7 cellular contexts compared by ENCODE assay signal in genomic region chr17:76736349-76737081, GRCh38. TPM values are rescaled to one million over a fixed set of nuclear protein-coding genes. Genes with fewer than 3 reads are reported as not detected.
DNase-seq lines count a peak whose midpoint lies in the region; ATAC-seq and TF ChIP-seq lines count a peak whose summit lies in the region.

No MANE protein-coding gene starts in this region.

- peaks cover 36 to 37% of the 10 kb centered on the region in 2 donors for H3K36me3 ChIP-seq in mucosa of rectum (ENCODE audit: control insufficient read depth in 2 of 2, insufficient read depth in 2 of 2, low read length in 2 of 2)

- H3K9ac ChIP-seq in mucosa of rectum (ENCODE audit: low read depth in 1 of 2, low read length in 2 of 2): peak overlapping the region; percentile 98 to 100

- peaks cover 28 to 35% of the 10 kb centered on the region in 2 donors for H3K4me1 ChIP-seq in mucosa of rectum (ENCODE audit: control insufficient read depth in 2 of 2, insufficient read depth in 2 of 2, low read length in 2 of 2)

- peak overlapping the region; percentile 98 to 100 for H3K27ac ChIP-seq in mucosa of rectum (ENCODE audit: low read depth in 2 of 2, low read length in 2 of 2)

- H3K9me3 ChIP-seq in mucosa of rectum (ENCODE audit: control insufficient read depth in 2 of 2, low read length in 2 of 2): no peaks in the 10 kb centered on the region

- no peaks in the 10 kb centered on the region for H3K27me3 ChIP-seq in mucosa of rectum (ENCODE audit: control insufficient read depth in 2 of 2, insufficient read depth in 2 of 2, low read length in 2 of 2)

- DNase-seq in GM13977 (ENCODE audit: low spot score): peak; percentile 66
- DNase-seq in NCI-H460 (ENCODE audit: extremely low read depth, low read depth): peak; percentile 59
- peak; percentile 77 for DNase-seq in activated T-cell treated with anti-CD3 and anti-CD28 coated beads, Interleukin-2, amount 50 U/mL, for 1 hour
- no peak for DNase-seq in epithelial cell of proximal tubule (ENCODE audit: low read depth)
- peak; percentile 56 to 77 (median 63) for DNase-seq in stimulated activated naive CD4-positive, alpha-beta T cell (lab: John Stamatoyannopoulos, UW)

- peak overlapping the region; percentile 88 for H3K4me3 ChIP-seq in epithelial cell of proximal tubule (ENCODE audit: low read depth, low read length)
- H3K4me3 ChIP-seq in mucosa of rectum (ENCODE audit: low read length in 2 of 2): peak overlapping the region; percentile 89 to 97

- in situ Hi-C loops in GM13977 (cut with MboI; ENCODE audit: low pct_unique_long_range_greater_than_20kb, low sequenced_read_pairs, unreplicated experiment): no loop called here

- peak; percentile 9 for ATAC-seq in HG02678 (IDR thresholded peaks at IDR 0.05; ENCODE audit: unreplicated experiment)

- TF ChIP-seq CTCF in GM13977 (IDR thresholded peaks at IDR 0.05; ENCODE audit: extremely low read depth, insufficient read depth, missing control alignments) (peak; percentile 17), epithelial cell of proximal tubule (conservative IDR thresholded peaks at IDR 0.05; ENCODE audit: low read depth, low read length) (peak; percentile 5)

RNA-seq across cellular contexts. Expression of gene SRSF2, which starts 0.6 kb away (rescaled TPM):
- total RNA-seq in NCI-H460 (2014; rRNA removed; shearing (Covaris generic)): 211 and 218 TPM in 2 replicates
- 1,878 and 3,883 TPM in 2 replicates for polyA plus RNA-seq in NCI-H460 (2014; cell fraction: nucleus; rRNA removed)
- 275 and 497 TPM in 2 replicates for total RNA-seq in epithelial cell of proximal tubule

RNA-seq across cellular contexts. Expression of gene MFSD11, which starts 1.4 kb away (rescaled TPM):
- 33.2 and 41.1 TPM in 2 replicates for total RNA-seq in NCI-H460 (2014; rRNA removed; shearing (Covaris generic))
- polyA plus RNA-seq in NCI-H460 (2014; cell fraction: nucleus; rRNA removed): 33.0 and 39.1 TPM in 2 replicates
- total RNA-seq in epithelial cell of proximal tubule: 12.4 and 13.5 TPM in 2 replicates

RNA-seq across cellular contexts. Expression of gene METTL23, which starts 9.9 kb away (rescaled TPM):
- total RNA-seq in NCI-H460 (2014; rRNA removed; shearing (Covaris generic)): 47.6 and 51.2 TPM in 2 replicates
- 74.6 and 90.9 TPM in 2 replicates for polyA plus RNA-seq in NCI-H460 (2014; cell fraction: nucleus; rRNA removed)
- total RNA-seq in epithelial cell of proximal tubule: 30.0 and 34.7 TPM in 2 replicates

RNA-seq across cellular contexts. Expression of gene JMJD6, which starts 10.1 kb away (rescaled TPM):
- total RNA-seq in NCI-H460 (2014; rRNA removed; shearing (Covaris generic)): 20.9 and 24.7 TPM in 2 replicates
- 26.4 and 30.4 TPM in 2 replicates for polyA plus RNA-seq in NCI-H460 (2014; cell fraction: nucleus; rRNA removed)
- total RNA-seq in epithelial cell of proximal tubule: 30.2 and 41.2 TPM in 2 replicates

RNA-seq across cellular contexts. Expression of gene MXRA7, which starts 25.8 kb away (rescaled TPM):
- total RNA-seq in NCI-H460 (2014; rRNA removed; shearing (Covaris generic)): 30.8 and 35.1 TPM in 2 replicates
- 15.6 and 26.5 TPM in 2 replicates for polyA plus RNA-seq in NCI-H460 (2014; cell fraction: nucleus; rRNA removed)
- 147 and 167 TPM in 2 replicates for total RNA-seq in epithelial cell of proximal tubule
